10 cellular contexts compared by ENCODE assay signal in the genomic region with DNA sequence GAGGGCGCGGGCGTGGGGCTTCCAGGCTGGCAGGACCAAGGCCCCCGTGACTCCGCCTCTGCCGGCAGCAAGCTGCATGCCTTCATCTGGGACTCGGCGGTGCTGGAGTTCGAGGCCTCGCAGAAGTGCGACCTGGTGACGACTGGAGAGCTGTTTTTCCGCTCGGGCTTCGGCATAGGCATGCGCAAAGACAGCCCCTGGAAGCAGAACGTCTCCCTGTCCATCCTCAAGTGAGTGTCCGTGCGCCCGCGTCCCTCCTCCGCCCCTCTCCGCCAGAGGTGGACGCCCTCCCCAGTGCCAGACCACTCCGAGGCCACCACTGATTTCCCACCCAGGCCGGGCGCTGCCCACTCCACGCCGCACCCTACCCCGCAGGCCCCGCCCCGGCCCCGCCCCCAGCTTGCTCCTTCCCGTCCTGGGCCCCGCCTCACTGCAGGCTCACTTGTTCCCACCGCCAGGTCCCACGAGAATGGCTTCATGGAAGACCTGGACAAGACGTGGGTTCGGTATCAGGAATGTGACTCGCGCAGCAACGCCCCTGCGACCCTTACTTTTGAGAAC. TPM values are rescaled to one million over a fixed set of nuclear protein-coding genes. Genes with fewer than 3 reads are reported as not detected.
DNase-seq lines count a peak whose midpoint lies in the region; ATAC-seq and TF ChIP-seq lines count a peak whose summit lies in the region.
"Had no signal": no experiment of that assay in that cellular context is flagged by ENCODE, and none has a peak within 500 bp of the region (broad histone marks: within the 10 kb centered on the region; RNA-seq: fewer than 3 reads in every experiment).

No MANE protein-coding gene starts in this region.

- H3K27me3 ChIP-seq in rectal smooth muscle tissue (ENCODE audit: control insufficient read depth, insufficient read depth, low read length): peaks cover 50% of the 10 kb centered on the region

- no peak overlapping the region for H3K27ac ChIP-seq in rectal smooth muscle tissue (ENCODE audit: low read depth, low read length)

- ATAC-seq in left ventricle myocardium superior (peak; percentile 21), HG02970 (IDR thresholded peaks at IDR 0.05; ENCODE audit: low FRiP score, unreplicated experiment) (no peak), GM18520 (IDR thresholded peaks at IDR 0.05; ENCODE audit: unreplicated experiment) (no peak)

- H3K4me3 Mint-ChIP-seq in T-helper 2 cell treated with Interferon-gamma antibody and Interleukin-4, amounts not matched to agents 5 μg/mL and 100 μg/mL, for 36 hours: no peak overlapping the region

- peaks cover 33% of the 10 kb centered on the region for H3K27me3 Mint-ChIP-seq in T-helper 2 cell treated with Interferon-gamma antibody and Interleukin-4, amounts not matched to agents 5 μg/mL and 100 μg/mL, for 36 hours (ENCODE audit: low read depth)

- H3K4me1 Mint-ChIP-seq in T-helper 2 cell treated with Interferon-gamma antibody and Interleukin-4, amounts not matched to agents 5 μg/mL and 100 μg/mL, for 36 hours (ENCODE audit: low read depth): peaks cover 4% of the 10 kb centered on the region

- H3K27ac Mint-ChIP-seq in T-helper 2 cell treated with Interferon-gamma antibody and Interleukin-4, amounts not matched to agents 5 μg/mL and 100 μg/mL, for 36 hours: no peak overlapping the region

- H3K36me3 ChIP-seq in rectal smooth muscle tissue (ENCODE audit: control insufficient read depth, insufficient read depth, low read length): no peaks in the 10 kb centered on the region

- no peaks in the 10 kb centered on the region for H3K9me3 Mint-ChIP-seq in T-helper 2 cell treated with Interferon-gamma antibody and Interleukin-4, amounts not matched to agents 5 μg/mL and 100 μg/mL, for 36 hours

- H3K9ac ChIP-seq in rectal smooth muscle tissue (ENCODE audit: low read length): no peak overlapping the region

- H3K4me1 ChIP-seq in rectal smooth muscle tissue (ENCODE audit: control insufficient read depth, insufficient read depth, low read length): no peaks in the 10 kb centered on the region

- no peaks in the 10 kb centered on the region for H3K36me3 Mint-ChIP-seq in T-helper 2 cell treated with Interferon-gamma antibody and Interleukin-4, amounts not matched to agents 5 μg/mL and 100 μg/mL, for 36 hours (ENCODE audit: low read depth)

- H3K4me3 ChIP-seq in WI38 (ENCODE audit: low read depth, low read length): peak overlapping the region; percentile 33
- peak overlapping the region; percentile 36 for H3K4me3 ChIP-seq in rectal smooth muscle tissue (ENCODE audit: low read length)

- intact Hi-C loops in left ventricle myocardium superior (cut with micrococcal nuclease): no loop called here

- peak; percentile 49 for DNase-seq in EH (ENCODE audit: low read depth)
- DNase-seq in left ventricle myocardium superior: no peak
- no peak for DNase-seq in NCI-H2107 (lab: John Stamatoyannopoulos, UW)
- DNase-seq in T-helper 2 cell treated with Interferon-gamma antibody and Interleukin-4, amounts not matched to agents 5 μg/mL and 100 μg/mL, for 36 hours (ENCODE audit: low spot score): no peak
- DNase-seq: KG1 had no signal

- no peak for TF ChIP-seq CTCF in WI38 (IDR thresholded peaks at IDR 0.05; ENCODE audit: low read depth, low read length)

RNA-seq across cellular contexts. Expression of gene LRRC26, which starts 6.7 kb away (rescaled TPM):
- not detected for total RNA-seq in left ventricle myocardium superior

RNA-seq across cellular contexts. Expression of gene TMEM210, which starts 8.7 kb away (rescaled TPM):
- total RNA-seq in left ventricle myocardium superior: not detected
- total RNA-seq: cerebellum had no signal

RNA-seq across cellular contexts. Expression of gene GRIN1, which starts 24.2 kb away (rescaled TPM):
- not detected for total RNA-seq in left ventricle myocardium superior

RNA-seq across cellular contexts. Expression of gene ANAPC2, which starts 25.2 kb away (rescaled TPM):
- total RNA-seq in left ventricle myocardium superior: 38.2 TPM

RNA-seq across cellular contexts. Expression of gene SSNA1, which starts 25.3 kb away (rescaled TPM):
- 77.7 TPM for total RNA-seq in left ventricle myocardium superior
